Comparison of ENCODE assay signal across 18 cellular contexts in genomic region chr5:1548702-1549523, GRCh38. TPM values are rescaled to one million over a fixed set of nuclear protein-coding genes. Genes with fewer than 3 reads are reported as not detected.
DNase-seq lines count a peak whose midpoint lies in the region; ATAC-seq, FAIRE-seq and TF ChIP-seq lines count a peak whose summit lies in the region.
"Had no signal": no experiment of that assay in that cellular context is flagged by ENCODE, and none has a peak within 500 bp of the region (broad histone marks: within the 10 kb centered on the region; RNA-seq: fewer than 3 reads in every experiment).

No MANE protein-coding gene starts in this region.

- TF ChIP-seq CTCF in DND-41 (IDR thresholded peaks at IDR 0.05; ENCODE audit: borderline replicate concordance, extremely low read depth, low read length, poor library complexity, severe bottlenecking), result no peak
- no peak for TF ChIP-seq CTCF in Peyer's patch (IDR thresholded peaks at IDR 0.05)
- TF ChIP-seq CTCF in kidney (IDR thresholded peaks at IDR 0.05; ENCODE audit: borderline replicate concordance, extremely low read depth, insufficient read depth), result no peak

- no peak overlapping the region for H2AK5ac ChIP-seq in trophoblast cell (ENCODE audit: low read length)

- no peaks in the 10 kb centered on the region for H3K4me1 ChIP-seq in DND-41 (ENCODE audit: insufficient read depth, low read length)
- no peaks in the 10 kb centered on the region for H3K4me1 ChIP-seq in Peyer's patch
- no peaks in the 10 kb centered on the region for H3K4me1 ChIP-seq in kidney (ENCODE audit: control insufficient read depth in 1 of 2, insufficient read depth in 1 of 2, low read depth in 1 of 2, low read length in 2 of 2)
- H3K4me1 ChIP-seq in trophoblast cell (ENCODE audit: control insufficient read depth in 1 of 2, insufficient read depth in 2 of 2, low read length in 2 of 2), result peaks cover 5 to 9% of the 10 kb centered on the region in 2 experiments
- H3K4me1 ChIP-seq: breast epithelium, transverse colon had no signal

- ATAC-seq in DND-41 (ENCODE audit: insufficient read depth, low read depth), result no peak
- ATAC-seq in GM18867 (IDR thresholded peaks at IDR 0.05; ENCODE audit: unreplicated experiment), result no peak
- ATAC-seq in HG03521 (IDR thresholded peaks at IDR 0.05; ENCODE audit: unreplicated experiment), result no peak
- ATAC-seq: stimulated activated naive CD8-positive, alpha-beta T cell treated with anti-CD3 and anti-CD28 coated beads, Interleukin-15, amount 100 ng/mL, for 72 hours had no signal

- no peak overlapping the region for H3K9ac ChIP-seq in DND-41 (ENCODE audit: low read depth, low read length)
- H3K9ac ChIP-seq in kidney (ENCODE audit: low read length in 2 of 2), result no peak overlapping the region
- no peak overlapping the region for H3K9ac ChIP-seq in trophoblast cell (ENCODE audit: low read length)

- no peaks in the 10 kb centered on the region for H3K79me2 ChIP-seq in DND-41 (ENCODE audit: insufficient read depth, low read length)
- H3K79me2 ChIP-seq in trophoblast cell (ENCODE audit: control insufficient read depth, insufficient read depth, low read length, poor library complexity), result no peaks in the 10 kb centered on the region

- no CpG with 5 or more reads among the region's 35 CpGs for WGBS in trophoblast cell (ENCODE audit: extremely low coverage, insufficient coverage, insufficient read length)

- H2BK12ac ChIP-seq in trophoblast cell (ENCODE audit: low read length), result no peak overlapping the region

- H4K91ac ChIP-seq in trophoblast cell (ENCODE audit: low read depth, low read length), result no peak overlapping the region

- H3K36me3 ChIP-seq in DND-41 (ENCODE audit: insufficient read depth, low read length), result no peaks in the 10 kb centered on the region
- no peaks in the 10 kb centered on the region for H3K36me3 ChIP-seq in Peyer's patch
- no peaks in the 10 kb centered on the region for H3K36me3 ChIP-seq in kidney (ENCODE audit: control insufficient read depth in 1 of 2, insufficient read depth in 2 of 2, low read length in 2 of 2)
- no peaks in the 10 kb centered on the region for H3K36me3 ChIP-seq in trophoblast cell (ENCODE audit: control insufficient read depth in 1 of 2, insufficient read depth in 2 of 2, low read length in 2 of 2)
- H3K36me3 ChIP-seq: breast epithelium, transverse colon had no signal

- H3K27me3 ChIP-seq in DND-41 (ENCODE audit: insufficient read depth, low read length, poor library complexity) (no peaks in the 10 kb centered on the region), Peyer's patch (no peaks in the 10 kb centered on the region), trophoblast cell (ENCODE audit: insufficient read depth, low read length) (no peaks in the 10 kb centered on the region)
- H3K27me3 ChIP-seq: breast epithelium, transverse colon had no signal

- no peak overlapping the region for H3K4me2 ChIP-seq in DND-41 (ENCODE audit: insufficient read depth, low read length)
- no peak overlapping the region for H3K4me2 ChIP-seq in trophoblast cell (ENCODE audit: low read length)

- H3K79me1 ChIP-seq in trophoblast cell (ENCODE audit: low read length), result no peaks in the 10 kb centered on the region

- peaks cover 6% of the 10 kb centered on the region; the same call in 1 of the 2 replicates for H4K20me1 ChIP-seq in DND-41 (ENCODE audit: insufficient read depth, low read length)

- no peak overlapping the region for H3K23ac ChIP-seq in trophoblast cell (ENCODE audit: low read length)

- no peak for TF ChIP-seq POLR2A in Peyer's patch (IDR thresholded peaks at IDR 0.05)

- H4K8ac ChIP-seq in trophoblast cell (ENCODE audit: low read depth, low read length), result no peak overlapping the region

- no peak overlapping the region for H2BK5ac ChIP-seq in trophoblast cell (ENCODE audit: low read depth, low read length, poor library complexity)

- H3K18ac ChIP-seq in trophoblast cell (ENCODE audit: low read length), result no peak overlapping the region

- intact Hi-C loops in kidney (cut with DNase I), result no loop called here

- no peak overlapping the region for H4K12ac ChIP-seq in trophoblast cell (ENCODE audit: low read depth, low read length)

- H2BK120ac ChIP-seq in trophoblast cell (ENCODE audit: insufficient read depth, low read length, poor library complexity), result no peak overlapping the region

- H3K4ac ChIP-seq in trophoblast cell (ENCODE audit: low read depth, low read length), result no peak overlapping the region

- H2AFZ ChIP-seq in DND-41 (ENCODE audit: low read depth, low read length) (no peak overlapping the region), trophoblast cell (ENCODE audit: insufficient read depth, low read length, poor library complexity) (no peak overlapping the region)

- no peak overlapping the region for H3K27ac ChIP-seq in DND-41 (ENCODE audit: low read length)
- H3K27ac ChIP-seq in Peyer's patch, result no peak overlapping the region
- H3K27ac ChIP-seq in kidney (ENCODE audit: low read depth in 2 of 2, low read length in 2 of 2), result no peak overlapping the region
- H3K27ac ChIP-seq in trophoblast cell (ENCODE audit: low read depth, low read length), result no peak overlapping the region
- H3K27ac ChIP-seq: breast epithelium, skin epidermis, transverse colon had no signal

- H3K9me3 ChIP-seq in DND-41 (ENCODE audit: insufficient read depth, low read length, severe bottlenecking), result no peaks in the 10 kb centered on the region
- no peaks in the 10 kb centered on the region for H3K9me3 ChIP-seq in Peyer's patch
- H3K9me3 ChIP-seq in kidney (ENCODE audit: control insufficient read depth in 1 of 2, low read length in 2 of 2), result no peaks in the 10 kb centered on the region
- peaks cover 5% of the 10 kb centered on the region for H3K9me3 ChIP-seq in trophoblast cell (ENCODE audit: insufficient read depth, low read depth, low read length)
- H3K9me3 ChIP-seq: breast epithelium, transverse colon had no signal

- DNase-seq in DND-41 (peak; percentile 0), Peyer's patch (peak in 2 of 3 donors; percentile 44 to 49), kidney (peak; percentile 48), trophoblast cell (peak; percentile 88 to 97), NCI-H69 (lab: John Stamatoyannopoulos, UW) (no peak)
- no peak for DNase-seq in activated CD4-positive, CD25-positive, alpha-beta regulatory T cell treated with anti-CD3 and anti-CD28 coated beads, Interleukin-2, amount 50 U/mL, for 72 hours
- DNase-seq: activated CD4-positive, alpha-beta T cell treated with anti-CD3 and anti-CD28 coated beads for 48 hours; activated effector memory CD4-positive, alpha-beta T cell treated with anti-CD3 and anti-CD28 coated beads, Interleukin-2, amount 50 U/mL, for 16 hours; DMS79 treated with DMSO at 0.1 percent for 48 hours; H9; stimulated activated CD4-positive, alpha-beta T cell treated with anti-CD3 and anti-CD28 coated beads, Interleukin-4, amount 100 ng/mL, for 1 hour; stimulated activated naive CD8-positive, alpha-beta T cell treated with anti-CD3 and anti-CD28 coated beads, Interleukin-15, amount 100 ng/mL, for 72 hours; transverse colon had no signal

- H3K14ac ChIP-seq in trophoblast cell (ENCODE audit: low read length), result no peak overlapping the region

- FAIRE-seq in kidney (lab: Jason Lieb, UNC), result no peak
- FAIRE-seq: TTC549 had no signal

- H3K4me3 ChIP-seq in DND-41 (ENCODE audit: low read depth in 1 of 2, low read length in 2 of 2), result no peak overlapping the region
- H3K4me3 ChIP-seq in Peyer's patch, result no peak overlapping the region
- no peak overlapping the region for H3K4me3 ChIP-seq in kidney (ENCODE audit: low read length in 2 of 2)
- H3K4me3 ChIP-seq in trophoblast cell (ENCODE audit: low read depth, low read length), result no peak overlapping the region
- H3K4me3 ChIP-seq: breast epithelium, skin epidermis, transverse colon had no signal

RNA-seq across cellular contexts. Expression of gene LPCAT1, which starts 25.2 kb away (rescaled TPM):
- 10 to 100 TPM in 3 of 4 donors, 1 to 10 TPM in 1; 8.8 to 59.4 (median 28.5) TPM for total RNA-seq in Peyer's patch
- 46.5 TPM for total RNA-seq in kidney
- polyA plus RNA-seq in kidney (ENCODE audit: insufficient read depth, low read depth, low replicate concordance), result 22.2 TPM
- polyA plus RNA-seq in trophoblast cell (2013), result 199 and 206 TPM in 2 replicates

Comparison
In these comparisons a context has a peak if more than half of its experiments do, and no peak if none do; other contexts are left out.
1. DNase-seq: peak in DND-41 (single experiment), Peyer's patch (2 of 3), kidney (single experiment) and trophoblast cell (2 of 2); none in activated CD4-positive, CD25-positive, alpha-beta regulatory T cell treated with anti-CD3 and anti-CD28 coated beads, Interleukin-2, amount 50 U/mL, for 72 hours (single experiment) and NCI-H69 (single experiment).